30 cellular contexts compared by ENCODE assay signal in the genomic region with DNA sequence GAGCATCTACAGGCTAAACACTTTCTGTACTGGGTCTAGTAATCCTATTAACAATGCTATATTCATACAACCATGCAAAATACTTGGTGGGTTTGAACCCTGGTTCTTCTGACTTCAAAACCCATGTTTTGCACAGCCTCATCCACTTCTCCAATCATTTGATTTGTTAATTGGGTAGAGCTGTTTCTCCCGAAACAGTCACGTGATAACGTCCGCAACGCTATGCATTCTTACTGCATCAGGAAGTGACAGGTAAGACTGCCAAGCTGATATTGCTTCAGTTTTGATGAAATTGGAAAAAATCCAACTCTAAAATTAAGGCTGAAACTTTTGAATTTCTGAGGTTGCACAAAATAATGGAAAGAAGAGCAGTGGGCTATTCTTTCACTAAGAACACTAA. TPM values are rescaled to one million over a fixed set of nuclear protein-coding genes. Genes with fewer than 3 reads are reported as not detected.
"Had no signal": no experiment of that assay in that cellular context is flagged by ENCODE, and none has a peak within 500 bp of the region (broad histone marks: within the 10 kb centered on the region; RNA-seq: fewer than 3 reads in every experiment).

No MANE protein-coding gene starts in this region.

- H3K4me3 ChIP-seq: gastrocnemius medialis, lung, mucosa of descending colon, prostate gland, right atrium auricular region, sigmoid colon, thoracic aorta, tibial nerve, upper lobe of left lung had no signal

- H3K9me3 ChIP-seq: gastrocnemius medialis, mucosa of descending colon, neutrophil, prostate gland, right atrium auricular region, sigmoid colon, thoracic aorta, tibial nerve, upper lobe of left lung had no signal

- H3K27ac ChIP-seq: epithelial cell of prostate, gastrocnemius medialis, neutrophil, prostate gland, right atrium auricular region, sigmoid colon, thoracic aorta, tibial nerve, upper lobe of left lung had no signal

- H3K4me1 ChIP-seq: gastrocnemius medialis, prostate gland, right atrium auricular region, sigmoid colon, tibial nerve, upper lobe of left lung had no signal

- H3K36me3 ChIP-seq: gastrocnemius medialis, neutrophil, prostate gland, right atrium auricular region, sigmoid colon, thoracic aorta, tibial nerve, upper lobe of left lung had no signal

- H3K27me3 ChIP-seq: gastrocnemius medialis, neutrophil, right atrium auricular region, sigmoid colon, tibial nerve, upper lobe of left lung had no signal

- DNase-seq: cortex of kidney; effector CD4-positive, alpha-beta T cell; foreskin fibroblast; gastrocnemius medialis; head of caudate nucleus; kidney; mesenchymal stem cell; mucosa of descending colon; naive B cell; sigmoid colon; stimulated activated naive B cell treated with anti-CD40 and anti-IgM and Interleukin-4, amounts not matched to agents 10 μg/mL and 1 μg/mL and 100 μg/mL, for 72 hours; upper lobe of left lung had no signal

- FAIRE-seq: kidney, urothelium cell line had no signal

RNA-seq across cellular contexts. Expression of gene RNU6-7, which starts 30.4 kb away (rescaled TPM):
- total RNA-seq: dermis microvascular lymphatic vessel endothelial cell; esophagus mucosa; gastrocnemius medialis; glomerular endothelial cell; kidney; left lobe of liver; liver; lung; mesothelial cell of epicardium; mucosa of descending colon; natural killer cell treated with Interleukin-12 subunit alpha and Interleukin-12 subunit beta and Interleukin-15 and Interleukin-18, amount 100 ng/mL, for 72 hours; neural crest cell; omental fat pad; prostate gland; right atrium auricular region; sigmoid colon; skeletal muscle tissue; thoracic aorta; tibial nerve; upper lobe of left lung had no signal
- polyA plus RNA-seq: liver, lung, sigmoid colon had no signal

RNA-seq across cellular contexts. Expression of gene RNU6-8, which starts 31.6 kb away (rescaled TPM):
- total RNA-seq: dermis microvascular lymphatic vessel endothelial cell; esophagus mucosa; gastrocnemius medialis; glomerular endothelial cell; kidney; left lobe of liver; liver; lung; mesothelial cell of epicardium; mucosa of descending colon; natural killer cell treated with Interleukin-12 subunit alpha and Interleukin-12 subunit beta and Interleukin-15 and Interleukin-18, amount 100 ng/mL, for 72 hours; neural crest cell; omental fat pad; prostate gland; right atrium auricular region; sigmoid colon; skeletal muscle tissue; thoracic aorta; tibial nerve; upper lobe of left lung had no signal
- polyA plus RNA-seq: liver, lung, sigmoid colon had no signal
